Comparison of ENCODE assay signal across 1 cellular context in genomic region chr1:64933296-64934070, GRCh38.
TF ChIP-seq lines count a peak whose summit lies in the region.

No MANE protein-coding gene starts in this region.

TF ChIP-seq in IMR-90, 13 proteins besides CTCF, POLR2A, EP300 and RAD21 (continued from another document):
- TF ChIP-seq USF2 (IDR thresholded peaks at IDR 0.05; ENCODE audit: low read depth, low read length) (no peak), NFE2L2 (IDR thresholded peaks at IDR 0.05; ENCODE audit: low read depth, low read length) (peak; percentile 23; the same call in 1 of the 2 replicates), MAFK (IDR thresholded peaks at IDR 0.05; ENCODE audit: low read depth, low read length) (peak; percentile 79)
